ENCODE assay signal across 10 cellular contexts in genomic region chr2:20424300-20425290, GRCh38. TPM values are rescaled to one million over a fixed set of nuclear protein-coding genes. Genes with fewer than 3 reads are reported as not detected.
DNase-seq lines count a peak whose midpoint lies in the region; ATAC-seq and TF ChIP-seq lines count a peak whose summit lies in the region.
"Had no signal": no experiment of that assay in that cellular context is flagged by ENCODE, and none has a peak within 500 bp of the region (broad histone marks: within the 10 kb centered on the region; RNA-seq: fewer than 3 reads in every experiment).

No MANE protein-coding gene starts in this region.

- peaks cover 6 to 65% (median 33%) of the 10 kb centered on the region in 9 donors for H3K4me1 ChIP-seq in heart right ventricle
- peaks cover 6% of the 10 kb centered on the region for H3K4me1 ChIP-seq in smooth muscle cell (ENCODE audit: low read depth)

- no peaks in the 10 kb centered on the region for H4K20me1 ChIP-seq in smooth muscle cell (ENCODE audit: low read depth)

- H3K27ac ChIP-seq in WERI-Rb-1 (no peak overlapping the region), heart right ventricle (peak overlapping the region in 6 of 10 donors; percentile 52 to 93 (median 62)), smooth muscle cell (ENCODE audit: low read depth) (peak overlapping the region; percentile 69)
- H3K27ac ChIP-seq: SK-N-MC had no signal

- ATAC-seq in GM21381 (IDR thresholded peaks at IDR 0.05; ENCODE audit: unreplicated experiment) (peak; percentile 73), HG03571 (IDR thresholded peaks at IDR 0.05; ENCODE audit: unreplicated experiment) (peak; percentile 81), heart right ventricle (peak in 7 of 8 donors; percentile 19 to 47 (median 32))

- WGBS in heart right ventricle, 2 donors = 66 to 68% methylated on average over 15 of the region's 15 CpGs
- WGBS in smooth muscle cell (ENCODE audit: low lambda C conversion rate) = 35% methylated on average over 15 of the region's 15 CpGs

- H3K36me3 ChIP-seq in WERI-Rb-1 (no peaks in the 10 kb centered on the region), heart right ventricle (no peaks in the 10 kb centered on the region), smooth muscle cell (ENCODE audit: low read depth) (no peaks in the 10 kb centered on the region)
- H3K36me3 ChIP-seq: ovary had no signal

- H3K4me3 ChIP-seq in WERI-Rb-1 (ENCODE audit: low read depth, low read length) (no peak overlapping the region), heart right ventricle (peak overlapping the region in 2 of 10 donors; percentile 5 to 37), smooth muscle cell (no peak overlapping the region)
- H3K4me3 ChIP-seq: ovary, SK-N-MC had no signal

- no peaks in the 10 kb centered on the region for H3K9me3 ChIP-seq in WERI-Rb-1 (ENCODE audit: severe bottlenecking)
- H3K9me3 ChIP-seq in heart right ventricle = no peaks in the 10 kb centered on the region
- H3K9me3 ChIP-seq in smooth muscle cell (replicated peaks; ENCODE audit: low read depth) = no peaks in the 10 kb centered on the region
- H3K9me3 ChIP-seq: ovary had no signal

- H2AFZ ChIP-seq in smooth muscle cell (ENCODE audit: low read depth) = no peak overlapping the region

- H3K4me2 ChIP-seq in smooth muscle cell = peak overlapping the region; percentile 45

- intact Hi-C loops in heart right ventricle (cut with DNase I) = loop anchor here in 1 of 10 donors (5.0 kb wide), 1 partner anchor 42 kb away; no protein-coding TSS in a partner anchor

- H3F3A ChIP-seq in smooth muscle cell (ENCODE audit: low read depth) = peaks cover 9% of the 10 kb centered on the region

- DNase-seq in ELF-1 (ENCODE audit: low read depth, low spot score) (peak; percentile 27), WERI-Rb-1 (peak; percentile 8), heart right ventricle (peak; percentile 50 to 55), smooth muscle cell (lab: John Stamatoyannopoulos, UW; ENCODE audit: unreplicated experiment) (no peak), cerebellar nuclear complex (lab: John Stamatoyannopoulos, UW) (no peak), globus pallidus (ENCODE audit: low spot score) (no peak)

- H3K27me3 ChIP-seq in WERI-Rb-1 (ENCODE audit: insufficient read depth, low read depth, severe bottlenecking) (no peaks in the 10 kb centered on the region), heart right ventricle (no peaks in the 10 kb centered on the region), smooth muscle cell (ENCODE audit: low read depth) (no peaks in the 10 kb centered on the region)
- H3K27me3 ChIP-seq: ovary had no signal

- no peaks in the 10 kb centered on the region for H3K79me2 ChIP-seq in smooth muscle cell (ENCODE audit: low read depth)

- TF ChIP-seq CTCF in WERI-Rb-1 (IDR thresholded peaks at IDR 0.05; ENCODE audit: low read depth, low read length) (no peak), heart right ventricle (IDR thresholded peaks at IDR 0.05) (no peak), smooth muscle cell (IDR thresholded peaks at IDR 0.05; ENCODE audit: borderline replicate concordance, insufficient read depth, poor library complexity, severe bottlenecking) (no peak)

- H3K9ac ChIP-seq in smooth muscle cell (ENCODE audit: low read depth) = no peak overlapping the region

RNA-seq across cellular contexts. Expression of gene RHOB, which starts 22.3 kb away (rescaled TPM):
- 100 to 1,000 TPM; 105 to 313 (median 157) TPM for total RNA-seq in heart right ventricle
- 100 to 1,000 TPM; 151 to 337 TPM for polyA plus RNA-seq in heart right ventricle
- 218 and 231 TPM in 2 replicates for total RNA-seq in smooth muscle cell
- 75.9 and 78.1 TPM in 2 replicates for polyA plus RNA-seq in smooth muscle cell

Comparison
In these comparisons a context has a peak if more than half of its experiments do, and no peak if none do; other contexts are left out.
1. DNase-seq: peak in ELF-1 (single experiment), WERI-Rb-1 (single experiment) and heart right ventricle (2 of 2); none in smooth muscle cell (single experiment), cerebellar nuclear complex (0 of 2) and globus pallidus (single experiment).
2. Peak in every context shown above with its lines, with median percentiles within 50 percentile points of each other: ATAC-seq.